In genomic region chr16:57890752-57891111, GRCh38 we compare ENCODE assay signal across 21 cellular contexts.
DNase-seq lines count a peak whose midpoint lies in the region; FAIRE-seq and TF ChIP-seq lines count a peak whose summit lies in the region.
"Had no signal": no experiment of that assay in that cellular context is flagged by ENCODE, and none has a peak within 500 bp of the region (broad histone marks: within the 10 kb centered on the region; RNA-seq: fewer than 3 reads in every experiment).

No MANE protein-coding gene starts in this region.

- intact Hi-C loops in CD14-positive monocyte (cut with micrococcal nuclease) (loop anchor here (5.0 kb wide), 2 partner anchors 88 to 112 kb away; partner anchors contain the start of genes KIFC3 (in 1 of the 2), USB1 (in 1 of the 2) and ZNF319 (in 1 of the 2)), stomach (cut with DNase I; ENCODE audit: low total_unique reads) (no loop called here), lower leg skin (cut with DNase I; ENCODE audit: low total_unique reads) (no loop called here)
- intact Hi-C loops in dendritic cell treated with granulocyte-macrophage colony-stimulating factor and Interleukin-4, amounts not matched to agents 40 ng/mL and 50 ng/mL, for 4 days (cut with micrococcal nuclease): loop anchor here (5.0 to 10.0 kb wide), 3 partner anchors 88 to 234 kb away; partner anchors contain the start of genes CFAP20, KATNB1 and KIFC3

- peak overlapping the region in 1 of 2 experiments; percentile 30 for H3K14ac ChIP-seq in mesenchymal stem cell (ENCODE audit: low read length in 2 of 2)

- no peak overlapping the region for H3K4ac ChIP-seq in mesenchymal stem cell (ENCODE audit: low read depth in 1 of 2, low read length in 2 of 2)

- no peak overlapping the region for H3K4me2 ChIP-seq in mesenchymal stem cell (ENCODE audit: low read length, poor library complexity, severe bottlenecking)
- H3K4me2 ChIP-seq: GM23338 had no signal

- H3K4me1 ChIP-seq in mesenchymal stem cell (ENCODE audit: control insufficient read depth, insufficient read depth, low read depth, low read length) (peaks cover 30% of the 10 kb centered on the region), stomach (peaks cover 18 to 62% (median 35%) of the 10 kb centered on the region in 4 donors)
- H3K4me1 ChIP-seq: BE2C had no signal

- no peaks in the 10 kb centered on the region for H3K79me1 ChIP-seq in mesenchymal stem cell (replicated peaks; ENCODE audit: low read length, poor library complexity, severe bottlenecking)

- peak overlapping the region; percentile 2 for H2AK5ac ChIP-seq in mesenchymal stem cell (ENCODE audit: low read length, severe bottlenecking)

- H4K8ac ChIP-seq in mesenchymal stem cell (ENCODE audit: low read length): no peak overlapping the region

- in situ Hi-C loops in KBM-7 (cut with MboI; ENCODE audit: low pct_unique_long_range_greater_than_20kb, low sequenced_read_pairs): no loop called here

- H2BK12ac ChIP-seq in mesenchymal stem cell (ENCODE audit: low read length in 2 of 2): no peak overlapping the region

- H2AFZ ChIP-seq in mesenchymal stem cell (ENCODE audit: low read depth, low read length): no peak overlapping the region
- H2AFZ ChIP-seq: GM23338 had no signal

- H3K9me3 ChIP-seq in mesenchymal stem cell (ENCODE audit: control insufficient read depth, low read length): no peaks in the 10 kb centered on the region
- no peaks in the 10 kb centered on the region for H3K9me3 ChIP-seq in stomach
- H3K9me3 ChIP-seq: BE2C, MG63 had no signal

- no peak for TF ChIP-seq POLR2A in stomach (IDR thresholded peaks at IDR 0.05)
- no peak for TF ChIP-seq POLR2A in H54 (IDR thresholded peaks at IDR 0.05; ENCODE audit: low read depth, low read length)
- no peak for TF ChIP-seq POLR2A in lower leg skin (IDR thresholded peaks at IDR 0.05)

- 88% methylated on average over 3 of the region's 3 CpGs for WGBS in mesenchymal stem cell
- WGBS in stomach, 5 donors: 63 to 97% (median 81%) methylated on average over 3 of the region's 3 CpGs
- 90 to 96% methylated on average over 3 of the region's 3 CpGs for WGBS in lower leg skin, 2 donors

- H2BK15ac ChIP-seq in mesenchymal stem cell (ENCODE audit: low read depth, poor library complexity, severe bottlenecking): no peak overlapping the region

- DNase-seq in CD14-positive monocyte (ENCODE audit: low spot score): peak; percentile 37
- DNase-seq in mesenchymal stem cell: no peak
- no peak for DNase-seq in stomach
- DNase-seq in H54 (ENCODE audit: insufficient read length, low spot score): no peak
- DNase-seq in lower leg skin (ENCODE audit: low spot score in 2 of 2): no peak
- no peak for DNase-seq in KBM-7
- DNase-seq: BE2C; CD8-positive, alpha-beta T cell; DMS79 treated with DMSO at 0.1 percent for 48 hours; MG63; NCI-H1092 treated with DMSO at 0.1 percent for 48 hours; NCI-H1694 treated with DMSO at 0.1 percent for 48 hours; NCI-H345; NK-92 treated with Interleukin-12 subunit alpha and Interleukin-12 subunit beta, amount 100 ng/mL, for 24 hours had no signal

- no peak for FAIRE-seq in H54 (lab: Jason Lieb, UNC)
- FAIRE-seq: D721Med, G401.6, GM12891, GM19239 had no signal

- H3K27me3 Mint-ChIP-seq in CD14-positive monocyte (ENCODE audit: low read depth in 3 of 3): peaks cover under 1 to 3% (median 2%) of the 10 kb centered on the region in 3 donors
- peaks cover under 1% of the 10 kb centered on the region for H3K27me3 Mint-ChIP-seq in dendritic cell treated with granulocyte-macrophage colony-stimulating factor and Interleukin-4, amounts not matched to agents 40 ng/mL and 50 ng/mL, for 4 days

- H3K36me3 ChIP-seq in mesenchymal stem cell (ENCODE audit: control insufficient read depth in 1 of 2, insufficient read depth in 2 of 2, low read depth in 1 of 2, low read length in 2 of 2) (no peaks in the 10 kb centered on the region), stomach (no peaks in the 10 kb centered on the region)
- H3K36me3 ChIP-seq: BE2C, MG63 had no signal

- peaks cover 0 to 3% (median 0%) of the 10 kb centered on the region in 7 donors for H3K9me3 Mint-ChIP-seq in CD14-positive monocyte
- H3K9me3 Mint-ChIP-seq in dendritic cell treated with granulocyte-macrophage colony-stimulating factor and Interleukin-4, amounts not matched to agents 40 ng/mL and 50 ng/mL, for 4 days: no peaks in the 10 kb centered on the region
- H3K9me3 Mint-ChIP-seq: CD8-positive, alpha-beta T cell; GM23338 had no signal

- H2BK5ac ChIP-seq in mesenchymal stem cell (ENCODE audit: low read depth, low read length, poor library complexity, severe bottlenecking): no peak overlapping the region

- H3K27me3 ChIP-seq in mesenchymal stem cell (ENCODE audit: control insufficient read depth in 1 of 2, insufficient read depth in 1 of 2, low read length in 2 of 2) (peaks cover 0 to 43% of the 10 kb centered on the region in 2 experiments), stomach (peaks cover 0 to 11% (median 0%) of the 10 kb centered on the region in 3 donors)
- H3K27me3 ChIP-seq: BE2C, MG63 had no signal

- no peak overlapping the region for H3K9ac ChIP-seq in mesenchymal stem cell (ENCODE audit: low read length)

- peaks cover 58% of the 10 kb centered on the region for H3K4me1 Mint-ChIP-seq in CD14-positive monocyte
- peaks cover 81% of the 10 kb centered on the region for H3K4me1 Mint-ChIP-seq in dendritic cell treated with granulocyte-macrophage colony-stimulating factor and Interleukin-4, amounts not matched to agents 40 ng/mL and 50 ng/mL, for 4 days (ENCODE audit: low read depth)

- peak overlapping the region in 1 of 2 donors; percentile 4 for H3K4me3 Mint-ChIP-seq in CD14-positive monocyte
- H3K4me3 Mint-ChIP-seq in dendritic cell treated with granulocyte-macrophage colony-stimulating factor and Interleukin-4, amounts not matched to agents 40 ng/mL and 50 ng/mL, for 4 days: peak overlapping the region; percentile 13
- H3K4me3 Mint-ChIP-seq: CD8-positive, alpha-beta T cell; GM23338 had no signal

- no peaks in the 10 kb centered on the region for H3K36me3 Mint-ChIP-seq in CD14-positive monocyte
- peaks cover 9% of the 10 kb centered on the region for H3K36me3 Mint-ChIP-seq in dendritic cell treated with granulocyte-macrophage colony-stimulating factor and Interleukin-4, amounts not matched to agents 40 ng/mL and 50 ng/mL, for 4 days (ENCODE audit: low read depth)
- H3K36me3 Mint-ChIP-seq: CD8-positive, alpha-beta T cell had no signal

- no peak overlapping the region for H3K4me3 ChIP-seq in mesenchymal stem cell (ENCODE audit: insufficient read depth in 1 of 2, low read depth in 1 of 2, low read length in 2 of 2)
- H3K4me3 ChIP-seq in stomach: no peak overlapping the region
- no peak overlapping the region for H3K4me3 ChIP-seq in lower leg skin (ENCODE audit: low read depth, poor library complexity, severe bottlenecking)
- H3K4me3 ChIP-seq: GM23338, MG63 had no signal

- H2BK120ac ChIP-seq in mesenchymal stem cell (ENCODE audit: low read depth, low read length): no peak overlapping the region

- TF ChIP-seq CTCF in CD14-positive monocyte (IDR thresholded peaks at IDR 0.05) (no peak), stomach (IDR thresholded peaks at IDR 0.05) (no peak), lower leg skin (IDR thresholded peaks at IDR 0.05) (no peak)

- no peak overlapping the region for H3K18ac ChIP-seq in mesenchymal stem cell (ENCODE audit: low read depth in 1 of 2, low read length in 2 of 2)

- H3K27ac Mint-ChIP-seq in CD14-positive monocyte: peak overlapping the region in 4 of 7 donors; percentile 44 to 86 (median 69)
- peak overlapping the region; percentile 92 for H3K27ac Mint-ChIP-seq in dendritic cell treated with granulocyte-macrophage colony-stimulating factor and Interleukin-4, amounts not matched to agents 40 ng/mL and 50 ng/mL, for 4 days
- H3K27ac Mint-ChIP-seq: CD8-positive, alpha-beta T cell; GM23338 had no signal

- no peak overlapping the region for H3K23ac ChIP-seq in mesenchymal stem cell (ENCODE audit: low read length in 2 of 2)

- no peak overlapping the region for H4K91ac ChIP-seq in mesenchymal stem cell (ENCODE audit: low read length)

- H3K27ac ChIP-seq in mesenchymal stem cell (ENCODE audit: low read length, poor library complexity, severe bottlenecking) (peak overlapping the region; percentile 48), stomach (peak overlapping the region in 4 of 5 donors; percentile 14 to 77 (median 65))
- H3K27ac ChIP-seq: RWPE1 had no signal

- TF ChIP-seq EP300 in stomach (IDR thresholded peaks at IDR 0.05): no peak

Comparison
In these comparisons a context has a peak if more than half of its experiments do, and no peak if none do; other contexts are left out.
1. intact Hi-C loops: an anchor here in CD14-positive monocyte (5.0 kb wide) and dendritic cell treated with granulocyte-macrophage colony-stimulating factor and Interleukin-4, amounts not matched to agents 40 ng/mL and 50 ng/mL, for 4 days (5.0 to 10.0 kb wide); none called in stomach and lower leg skin.